13 cellular contexts compared by ENCODE assay signal in the genomic region with DNA sequence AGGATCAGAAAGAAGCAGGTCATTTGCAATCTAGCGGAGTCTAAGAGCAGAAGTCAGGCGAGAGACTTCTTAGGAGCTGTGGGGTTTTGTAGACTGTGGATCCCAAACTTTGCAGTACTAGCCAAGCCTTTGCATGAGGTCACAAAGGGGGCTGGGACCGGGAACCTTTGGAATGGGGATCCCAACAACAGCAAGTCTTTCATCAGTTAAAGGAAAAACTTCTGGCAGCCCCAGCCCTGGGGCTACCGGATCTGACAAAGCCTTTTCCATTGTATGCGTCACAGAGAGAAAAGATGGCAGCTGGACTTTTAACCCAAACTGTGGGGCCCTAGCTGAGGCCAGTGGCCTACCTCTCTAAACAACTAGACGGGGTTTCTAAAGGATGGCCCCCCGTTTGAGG. TPM values are rescaled to one million over a fixed set of nuclear protein-coding genes. Genes with fewer than 3 reads are reported as not detected.
"Had no signal": no experiment of that assay in that cellular context is flagged by ENCODE, and none has a peak within 500 bp of the region (broad histone marks: within the 10 kb centered on the region; RNA-seq: fewer than 3 reads in every experiment).

No MANE protein-coding gene starts in this region.

RNA-seq across cellular contexts. Expression of gene SSUH2, which starts 31.0 kb away (rescaled TPM):
- total RNA-seq: naive thymus-derived CD8-positive, alpha-beta T cell; natural killer cell treated with Interleukin-12 subunit alpha and Interleukin-12 subunit beta and Interleukin-15 and Interleukin-18, amount 100 ng/mL, for 72 hours; osteoblast; renal cortical epithelial cell; upper lobe of right lung had no signal
- polyA plus RNA-seq: naive thymus-derived CD8-positive, alpha-beta T cell had no signal

RNA-seq across cellular contexts. Expression of gene CAV3, which starts 58.0 kb away (rescaled TPM):
- total RNA-seq: naive thymus-derived CD8-positive, alpha-beta T cell; natural killer cell treated with Interleukin-12 subunit alpha and Interleukin-12 subunit beta and Interleukin-15 and Interleukin-18, amount 100 ng/mL, for 72 hours; occipital lobe; osteoblast; progenitor cell of endocrine pancreas; renal cortical epithelial cell; right lobe of liver; sigmoid colon; suprapubic skin; testis; transverse colon; uterus had no signal
- polyA plus RNA-seq: naive thymus-derived CD8-positive, alpha-beta T cell had no signal
